21 cellular contexts compared by ENCODE assay signal in genomic region chr1:165356876-165357275, GRCh38. TPM values are rescaled to one million over a fixed set of nuclear protein-coding genes. Genes with fewer than 3 reads are reported as not detected.
DNase-seq lines count a peak whose midpoint lies in the region; ATAC-seq and TF ChIP-seq lines count a peak whose summit lies in the region.
"Had no signal": no experiment of that assay in that cellular context is flagged by ENCODE, and none has a peak within 500 bp of the region (broad histone marks: within the 10 kb centered on the region; RNA-seq: fewer than 3 reads in every experiment).

No MANE protein-coding gene starts in this region.

- H3K9me3 ChIP-seq in cardiac muscle cell (ENCODE audit: low read depth) (no peaks in the 10 kb centered on the region), hepatocyte (ENCODE audit: low read depth) (no peaks in the 10 kb centered on the region), neural progenitor cell (ENCODE audit: low read depth) (no peaks in the 10 kb centered on the region), upper lobe of right lung (no peaks in the 10 kb centered on the region)
- H3K9me3 ChIP-seq: body of pancreas, right lobe of liver, SJSA1 had no signal

- H3K4me1 ChIP-seq in cardiac muscle cell (ENCODE audit: low read depth) (peaks cover 28% of the 10 kb centered on the region), hepatocyte (ENCODE audit: insufficient read depth) (peaks cover 25% of the 10 kb centered on the region), neural progenitor cell (peaks cover 53% of the 10 kb centered on the region), upper lobe of right lung (peaks cover 16% of the 10 kb centered on the region)
- H3K4me1 ChIP-seq: SJSA1 had no signal

- H3F3A ChIP-seq in neural progenitor cell (ENCODE audit: low read depth) = peaks cover 46% of the 10 kb centered on the region

- H3K79me2 ChIP-seq in hepatocyte (no peaks in the 10 kb centered on the region), neural progenitor cell (ENCODE audit: low read depth) (no peaks in the 10 kb centered on the region)

- H3K27me3 ChIP-seq in cardiac muscle cell = peaks cover 100% of the 10 kb centered on the region
- peaks cover 98% of the 10 kb centered on the region for H3K27me3 ChIP-seq in hepatocyte
- peaks cover 100% of the 10 kb centered on the region for H3K27me3 ChIP-seq in neural progenitor cell
- peaks cover 86% of the 10 kb centered on the region for H3K27me3 ChIP-seq in upper lobe of right lung

- H3K4me3 ChIP-seq in cardiac muscle cell (peak overlapping the region; percentile 21), hepatocyte (no peak overlapping the region), neural progenitor cell (peak overlapping the region; percentile 65), upper lobe of right lung (peak overlapping the region; percentile 36)
- H3K4me3 ChIP-seq: SJSA1 had no signal

- no peak overlapping the region for H3K27ac Mint-ChIP-seq in neural progenitor cell
- H3K27ac Mint-ChIP-seq: activated CD4-positive, alpha-beta T cell treated with anti-CD3 and anti-CD28 coated beads, Interleukin-2, amount 10 ng/mL, durations not matched to agents 24 days and 14 days; CD4-positive, CD25-positive, alpha-beta regulatory T cell; natural killer cell had no signal

- H4K20me1 ChIP-seq in hepatocyte (ENCODE audit: insufficient read depth, poor library complexity, severe bottlenecking) (no peaks in the 10 kb centered on the region), neural progenitor cell (ENCODE audit: low read depth) (no peaks in the 10 kb centered on the region)

- no peak for ATAC-seq in Right ventricle myocardium inferior
- ATAC-seq in upper lobe of right lung = no peak
- ATAC-seq in GM21529 (IDR thresholded peaks at IDR 0.05; ENCODE audit: unreplicated experiment) = no peak
- ATAC-seq: body of pancreas, natural killer cell had no signal

- intact Hi-C loops in Right ventricle myocardium inferior (cut with DNase I) = no loop called here
- intact Hi-C loops in upper lobe of right lung (cut with DNase I) = no loop called here

- no peaks in the 10 kb centered on the region for H3K9me3 Mint-ChIP-seq in neural progenitor cell
- H3K9me3 Mint-ChIP-seq: activated CD4-positive, alpha-beta T cell treated with anti-CD3 and anti-CD28 coated beads, Interleukin-2, amount 10 ng/mL, durations not matched to agents 24 days and 14 days; CD4-positive, CD25-positive, alpha-beta regulatory T cell; natural killer cell had no signal

- H3K9ac ChIP-seq in neural progenitor cell = no peak overlapping the region

- H2AFZ ChIP-seq in hepatocyte = no peak overlapping the region
- H2AFZ ChIP-seq in neural progenitor cell (replicated peaks) = peak overlapping the region; percentile 90

- WGBS in hepatocyte (ENCODE audit: low lambda C conversion rate, missing lambda C conversion rate) = 15% methylated on average over 19 of the region's 25 CpGs

- peaks cover 34% of the 10 kb centered on the region for H3K4me1 Mint-ChIP-seq in neural progenitor cell
- H3K4me1 Mint-ChIP-seq: activated CD4-positive, alpha-beta T cell treated with anti-CD3 and anti-CD28 coated beads, Interleukin-2, amount 10 ng/mL, durations not matched to agents 24 days and 14 days had no signal

- H3K4me2 ChIP-seq in hepatocyte = peak overlapping the region; percentile 90
- peak overlapping the region; percentile 97 for H3K4me2 ChIP-seq in neural progenitor cell

- H3K27ac ChIP-seq in cardiac muscle cell (no peak overlapping the region), hepatocyte (no peak overlapping the region), neural progenitor cell (no peak overlapping the region), upper lobe of right lung (no peak overlapping the region)
- H3K27ac ChIP-seq: body of pancreas, right lobe of liver, SJSA1 had no signal

- H3K36me3 ChIP-seq in cardiac muscle cell (no peaks in the 10 kb centered on the region), hepatocyte (replicated peaks; ENCODE audit: insufficient read depth, low read depth) (no peaks in the 10 kb centered on the region), neural progenitor cell (no peaks in the 10 kb centered on the region), upper lobe of right lung (no peaks in the 10 kb centered on the region)
- H3K36me3 ChIP-seq: right lobe of liver, SJSA1 had no signal

- no peaks in the 10 kb centered on the region for H3K9me2 ChIP-seq in hepatocyte (replicated peaks; ENCODE audit: insufficient read depth)

- H3K4me3 Mint-ChIP-seq in neural progenitor cell = peak overlapping the region; percentile 81
- H3K4me3 Mint-ChIP-seq: activated CD4-positive, alpha-beta T cell treated with anti-CD3 and anti-CD28 coated beads, Interleukin-2, amount 10 ng/mL, durations not matched to agents 24 days and 14 days; natural killer cell had no signal

- TF ChIP-seq CTCF in cardiac muscle cell (IDR thresholded peaks at IDR 0.05; ENCODE audit: low read depth, low read length) = no peak
- TF ChIP-seq CTCF in hepatocyte (IDR thresholded peaks at IDR 0.05; ENCODE audit: poor library complexity) = no peak
- no peak for TF ChIP-seq CTCF in neural progenitor cell (IDR thresholded peaks at IDR 0.05)
- no peak for TF ChIP-seq CTCF in upper lobe of right lung (IDR thresholded peaks at IDR 0.05)

- H3K27me3 Mint-ChIP-seq in neural progenitor cell (ENCODE audit: insufficient read depth, low read depth) = peaks cover 61% of the 10 kb centered on the region

- H3K36me3 Mint-ChIP-seq in neural progenitor cell = peaks cover 2% of the 10 kb centered on the region
- H3K36me3 Mint-ChIP-seq: CD4-positive, CD25-positive, alpha-beta regulatory T cell; natural killer cell had no signal

- DNase-seq in cardiac muscle cell (ENCODE audit: low read depth in 1 of 2, low spot score in 1 of 2) (peak in 1 of 2 donors; percentile 50), Right ventricle myocardium inferior (ENCODE audit: missing footprints) (no peak), hepatocyte (ENCODE audit: low spot score) (no peak), neural progenitor cell (ENCODE audit: low spot score) (peak; percentile 69), upper lobe of right lung (no peak), cortex of kidney (lab: John Stamatoyannopoulos, UW) (no peak)
- DNase-seq in stimulated activated CD8-positive, alpha-beta memory T cell treated with anti-CD3 and anti-CD28 coated beads, Interleukin-4, amount 100 ng/mL, for 48 hours = no peak
- DNase-seq: activated CD4-positive, alpha-beta T cell treated with anti-CD3 and anti-CD28 coated beads, Interleukin-2, amount 10 ng/mL, durations not matched to agents 24 days and 14 days; activated naive CD4-positive, alpha-beta T cell treated with anti-CD3 and anti-CD28 coated beads, Interleukin-2, amount 50 U/mL, for 16 hours; CD4-positive, CD25-positive, alpha-beta regulatory T cell; DND-41; effector memory CD4-positive, alpha-beta T cell; natural killer cell; NCI-H2081 treated with DMSO at 0.1 percent for 48 hours; trophoblast cell had no signal

RNA-seq across cellular contexts. Expression of gene LMX1A, which starts 0.4 kb away (rescaled TPM):
- total RNA-seq in cardiac muscle cell (not detected in 2 replicates), Right ventricle myocardium inferior (0.14 TPM), hepatocyte (not detected in 2 replicates), neural progenitor cell (ENCODE audit: low replicate concordance) (6.6 and 8.7 TPM in 2 replicates), upper lobe of right lung (not detected)
- polyA plus RNA-seq in cardiac muscle cell (not detected in 2 replicates), hepatocyte (not detected in 2 replicates)
- total RNA-seq: activated CD4-positive, alpha-beta T cell treated with anti-CD3 and anti-CD28 coated beads, Interleukin-2, amount 10 ng/mL, durations not matched to agents 24 days and 14 days; body of pancreas; CD4-positive, CD25-positive, alpha-beta regulatory T cell; lung microvascular endothelial cell; natural killer cell; OCI-LY7; SJSA1 had no signal
- polyA plus RNA-seq: CD4-positive, CD25-positive, alpha-beta regulatory T cell had no signal
